In genomic region chr5:82985763-82986162, GRCh38 we compare ENCODE assay signal across 12 cellular contexts.
"Had no signal": no experiment of that assay in that cellular context is flagged by ENCODE, and none has a peak within 500 bp of the region (broad histone marks: within the 10 kb centered on the region; RNA-seq: fewer than 3 reads in every experiment).

No MANE protein-coding gene starts in this region.

- H3K9me3 ChIP-seq: adrenal gland, suprapubic skin had no signal

- H3K4me3 ChIP-seq: adrenal gland, lung, suprapubic skin had no signal

- H3K27me3 ChIP-seq: adrenal gland, suprapubic skin had no signal

- H3K36me3 ChIP-seq: adrenal gland, suprapubic skin had no signal

- H3K4me1 ChIP-seq: adrenal gland, suprapubic skin had no signal

- ATAC-seq: stimulated activated naive CD8-positive, alpha-beta T cell treated with anti-CD3 and anti-CD28 coated beads, Interleukin-15, Interleukin-2, amounts not matched to agents 100 U/mL and 50 U/mL, for 24 hours had no signal

- H3K27ac ChIP-seq: adrenal gland, suprapubic skin had no signal

- DNase-seq: activated CD4-positive, alpha-beta memory T cell treated with anti-CD3 and anti-CD28 coated beads, Interleukin-2, amount 10 ng/mL, durations not matched to agents 7 days and 5 days; activated CD4-positive, alpha-beta T cell treated with anti-CD3 and anti-CD28 coated beads for 4 hours; activated T-cell treated with anti-CD3 and anti-CD28 coated beads, Interleukin-2, amount 50 U/mL, for 24 hours; adrenal gland; naive B cell; occipital lobe; stimulated activated CD4-positive, alpha-beta T cell treated with anti-CD3 and anti-CD28 coated beads, Interleukin-4, amount 100 ng/mL, for 4 hours; stimulated activated CD8-positive, alpha-beta memory T cell treated with anti-CD3 and anti-CD28 coated beads, Interleukin-4, amount 100 ng/mL, for 48 hours; stimulated activated naive CD8-positive, alpha-beta T cell treated with anti-CD3 and anti-CD28 coated beads, Interleukin-15, Interleukin-2, amounts not matched to agents 100 U/mL and 50 U/mL, for 24 hours; trophoblast cell had no signal
